8 cellular contexts compared by ENCODE assay signal in the genomic region with DNA sequence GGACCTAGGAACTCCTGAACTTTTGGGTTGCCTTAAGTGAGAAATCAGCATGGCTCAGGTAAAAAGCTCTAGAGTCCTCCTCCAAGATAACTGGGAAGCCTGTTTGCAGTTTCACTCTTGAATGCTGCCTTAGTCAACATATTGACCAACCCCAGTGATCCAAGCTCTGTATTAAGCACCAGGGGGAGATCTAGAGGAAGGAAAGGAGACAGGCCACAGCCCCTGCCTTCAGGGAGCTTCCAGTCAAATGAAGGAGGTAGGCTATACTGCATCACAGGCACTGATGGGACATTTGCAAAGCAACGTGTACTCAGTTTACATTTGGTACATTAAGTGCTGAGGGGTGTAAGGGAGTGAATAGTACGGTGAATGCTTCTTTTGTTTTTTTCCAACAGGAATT. TPM values are rescaled to one million over a fixed set of nuclear protein-coding genes. Genes with fewer than 3 reads are reported as not detected.
DNase-seq lines count a peak whose midpoint lies in the region; ATAC-seq and TF ChIP-seq lines count a peak whose summit lies in the region.

No MANE protein-coding gene starts in this region.

- TF ChIP-seq CTCF in GM12865 (IDR thresholded peaks at IDR 0.05; ENCODE audit: insufficient read depth, low read depth, low read length, missing control alignments) (no peak), esophagus squamous epithelium (IDR thresholded peaks at IDR 0.05) (no peak), sigmoid colon (IDR thresholded peaks at IDR 0.05) (no peak)

- no peak for TF ChIP-seq EP300 in sigmoid colon (IDR thresholded peaks at IDR 0.05)

- TF ChIP-seq POLR2A in esophagus squamous epithelium (IDR thresholded peaks at IDR 0.05) (no peak), sigmoid colon (IDR thresholded peaks at IDR 0.05) (no peak), erythroblast (IDR thresholded peaks at IDR 0.05; ENCODE audit: low read length) (no peak)

- peak overlapping the region; percentile 90; the same call in 1 of the 2 replicates for H3K27ac ChIP-seq in SK-N-MC
- peak overlapping the region in 3 of 4 donors; percentile 95 to 97 (median 95) for H3K27ac ChIP-seq in esophagus squamous epithelium
- H3K27ac ChIP-seq in sigmoid colon: peak overlapping the region; percentile 90 to 96 (median 94)

- peaks cover 53% of the 10 kb centered on the region for H3K36me3 ChIP-seq in SK-N-MC (ENCODE audit: insufficient read depth, low read length)
- H3K36me3 ChIP-seq in esophagus squamous epithelium: peaks cover 24 to 52% (median 29%) of the 10 kb centered on the region in 3 donors
- peaks cover 24 to 53% (median 29%) of the 10 kb centered on the region in 4 donors for H3K36me3 ChIP-seq in sigmoid colon

- DNase-seq in GM12865 (ENCODE audit: low read depth): no peak
- DNase-seq in SK-N-MC (ENCODE audit: low read depth, low spot score): no peak
- no peak for DNase-seq in esophagus squamous epithelium (lab: John Stamatoyannopoulos, UW)
- DNase-seq in sigmoid colon: no peak
- no peak for DNase-seq in erythroblast (lab: John Stamatoyannopoulos, UW)
- DNase-seq in activated CD4-positive, alpha-beta T cell treated with anti-CD3 and anti-CD28 coated beads for 1 hour: no peak
- no peak for DNase-seq in activated CD4-positive, CD25-positive, alpha-beta regulatory T cell (lab: John Stamatoyannopoulos, UW)

- no peak for ATAC-seq in GM19351 (IDR thresholded peaks at IDR 0.05; ENCODE audit: unreplicated experiment)

- intact Hi-C loops in esophagus squamous epithelium (cut with DNase I) (no loop called here), sigmoid colon (cut with DNase I) (no loop called here)

- H3K4me3 ChIP-seq in GM12865 (ENCODE audit: low read depth, low read length) (peak overlapping the region; percentile 67), SK-N-MC (peak overlapping the region; percentile 87), esophagus squamous epithelium (peak overlapping the region in 3 of 4 donors; percentile 76 to 91 (median 84)), sigmoid colon (peak overlapping the region in 2 of 4 donors; percentile 81 to 82)

- H3K9me3 ChIP-seq in SK-N-MC (ENCODE audit: low read depth, low read length): no peaks in the 10 kb centered on the region
- H3K9me3 ChIP-seq in esophagus squamous epithelium: no peaks in the 10 kb centered on the region
- no peaks in the 10 kb centered on the region for H3K9me3 ChIP-seq in sigmoid colon

- H3K4me1 ChIP-seq in esophagus squamous epithelium (peaks cover 20 to 63% (median 33%) of the 10 kb centered on the region in 3 donors), sigmoid colon (peaks cover 0 to 54% (median 47%) of the 10 kb centered on the region in 4 donors)

- no peak overlapping the region for H3K9ac ChIP-seq in SK-N-MC (ENCODE audit: insufficient read length)

- no peaks in the 10 kb centered on the region for H3K27me3 ChIP-seq in esophagus squamous epithelium
- H3K27me3 ChIP-seq in sigmoid colon: no peaks in the 10 kb centered on the region

- 68 to 75% methylated on average over 2 of the region's 2 CpGs for WGBS in esophagus squamous epithelium, 2 donors
- 61 to 80% methylated on average over 2 of the region's 2 CpGs for WGBS in sigmoid colon, 2 donors

RNA-seq across cellular contexts. Expression of a gene that starts 1.2 kb away (rescaled TPM):
- total RNA-seq in esophagus squamous epithelium (10 to 100 TPM; 11.4 to 30.5 (median 15.7) TPM), sigmoid colon (10 to 100 TPM; 18.6 to 51.0 (median 26.0) TPM)
- polyA plus RNA-seq in sigmoid colon: 10 to 100 TPM in 1 of 3 donors, 1 to 10 TPM in 2; 1.2 to 25.8 (median 1.8) TPM

RNA-seq across cellular contexts. Expression of a gene that starts 1.4 kb away (rescaled TPM):
- 10 to 100 TPM in 2 of 4 donors, 1 to 10 TPM in 2; 6.9 to 21.2 (median 9.8) TPM for total RNA-seq in esophagus squamous epithelium
- 10 to 100 TPM; 10.3 to 16.6 (median 15.8) TPM for total RNA-seq in sigmoid colon
- 10 to 100 TPM in 1 of 3 donors, 1 to 10 TPM in 2; 2.3 to 12.0 (median 2.4) TPM for polyA plus RNA-seq in sigmoid colon

RNA-seq across cellular contexts. Expression of a gene that starts 25.1 kb away (rescaled TPM):
- 1 to 10 TPM; 4.2 to 7.2 (median 5.9) TPM for total RNA-seq in esophagus squamous epithelium
- 1 to 10 TPM in 3 of 4 donors, under 1 TPM in 1; 0.95 to 2.9 (median 1.3) TPM for total RNA-seq in sigmoid colon
- polyA plus RNA-seq in sigmoid colon: 10 to 100 TPM in 2 of 3 donors, 1 to 10 TPM in 1; 3.6 to 19.9 (median 13.5) TPM

RNA-seq across cellular contexts. Expression of a gene that starts 50.1 kb away (rescaled TPM):
- total RNA-seq in esophagus squamous epithelium (100 to 1,000 TPM in 3 of 4 donors, 10 to 100 TPM in 1; 98.0 to 171 (median 125) TPM), sigmoid colon (10 to 100 TPM in 3 of 4 donors, 1 to 10 TPM in 1; 9.9 to 17.2 (median 15.4) TPM)
- 10 to 100 TPM in 1 of 3 donors, 1 to 10 TPM in 2; 3.2 to 10.3 (median 6.0) TPM for polyA plus RNA-seq in sigmoid colon
